ENCODE assay signal across 1 cellular context in the genomic region with DNA sequence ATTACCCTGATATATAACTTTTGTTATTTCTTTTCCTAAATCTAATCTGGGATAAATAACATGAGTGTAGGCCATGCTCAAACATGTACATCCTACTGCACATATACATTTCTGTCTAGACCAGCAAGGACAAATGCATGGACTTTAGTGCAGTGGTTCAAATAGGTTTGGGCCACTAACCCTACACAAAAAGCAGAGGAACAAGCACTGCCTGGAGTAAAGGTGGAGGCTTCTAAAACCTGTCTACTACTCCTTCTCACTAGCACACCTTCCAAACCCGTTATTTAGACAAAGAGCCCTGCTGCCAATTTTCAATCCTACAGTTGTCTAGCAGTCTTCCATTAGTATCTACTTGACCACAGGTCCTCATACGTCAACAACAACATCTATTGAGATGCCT.
TF ChIP-seq lines count a peak whose summit lies in the region.

No MANE protein-coding gene starts in this region.

TF ChIP-seq in HCT116, 20 proteins besides CTCF, POLR2A, EP300 and RAD21 (continued from another document):
- TF ChIP-seq, protein P1, sequence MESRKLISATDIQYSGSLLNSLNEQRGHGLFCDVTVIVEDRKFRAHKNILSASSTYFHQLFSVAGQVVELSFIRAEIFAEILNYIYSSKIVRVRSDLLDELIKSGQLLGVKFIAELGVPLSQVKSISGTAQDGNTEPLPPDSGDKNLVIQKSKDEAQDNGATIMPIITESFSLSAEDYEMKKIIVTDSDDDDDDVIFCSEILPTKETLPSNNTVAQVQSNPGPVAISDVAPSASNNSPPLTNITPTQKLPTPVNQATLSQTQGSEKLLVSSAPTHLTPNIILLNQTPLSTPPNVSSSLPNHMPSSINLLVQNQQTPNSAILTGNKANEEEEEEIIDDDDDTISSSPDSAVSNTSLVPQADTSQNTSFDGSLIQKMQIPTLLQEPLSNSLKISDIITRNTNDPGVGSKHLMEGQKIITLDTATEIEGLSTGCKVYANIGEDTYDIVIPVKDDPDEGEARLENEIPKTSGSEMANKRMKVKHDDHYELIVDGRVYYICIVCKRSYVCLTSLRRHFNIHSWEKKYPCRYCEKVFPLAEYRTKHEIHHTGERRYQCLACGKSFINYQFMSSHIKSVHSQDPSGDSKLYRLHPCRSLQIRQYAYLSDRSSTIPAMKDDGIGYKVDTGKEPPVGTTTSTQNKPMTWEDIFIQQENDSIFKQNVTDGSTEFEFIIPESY (IDR thresholded peaks at IDR 0.05; ENCODE audit: extremely low read depth, insufficient replicate concordance, low read length), result no peak
